ENCODE assay signal across 9 cellular contexts in genomic region chr16:31182391-31182790, GRCh38. TPM values are rescaled to one million over a fixed set of nuclear protein-coding genes. Genes with fewer than 3 reads are reported as not detected.
DNase-seq lines count a peak whose midpoint lies in the region; ATAC-seq and TF ChIP-seq lines count a peak whose summit lies in the region.
"Had no signal": no experiment of that assay in that cellular context is flagged by ENCODE, and none has a peak within 500 bp of the region (broad histone marks: within the 10 kb centered on the region; RNA-seq: fewer than 3 reads in every experiment).

No MANE protein-coding gene starts in this region.

- no peak overlapping the region for H3K27ac ChIP-seq in OCI-LY1 (ENCODE audit: low read depth, low read length, poor library complexity, severe bottlenecking)
- no peak overlapping the region for H3K27ac ChIP-seq in effector memory CD4-positive, alpha-beta T cell (ENCODE audit: insufficient read depth, low read length, poor library complexity, severe bottlenecking)
- H3K27ac ChIP-seq in osteoblast (ENCODE audit: low read depth, low read length), result peak overlapping the region; percentile 52

- H3K9me3 ChIP-seq in OCI-LY1 (ENCODE audit: low read length), result no peaks in the 10 kb centered on the region
- no peaks in the 10 kb centered on the region for H3K9me3 ChIP-seq in effector memory CD4-positive, alpha-beta T cell (ENCODE audit: control insufficient read depth, low read length)
- no peaks in the 10 kb centered on the region for H3K9me3 ChIP-seq in osteoblast (ENCODE audit: low read depth, low read length)

- H3K4me1 Mint-ChIP-seq in Calu3 (ENCODE audit: low read depth, unreplicated experiment), result peaks cover 53% of the 10 kb centered on the region

- BruUV-seq in Calu3 (replicated peaks; lab: Mats Ljungman, UMichigan), result no TSS peak

- H3K36me3 ChIP-seq in OCI-LY1 (ENCODE audit: insufficient read depth, low read length), result peaks cover 68% of the 10 kb centered on the region
- H3K36me3 ChIP-seq in effector memory CD4-positive, alpha-beta T cell (ENCODE audit: control insufficient read depth, insufficient read depth, low read length), result peaks cover 55% of the 10 kb centered on the region
- H3K36me3 ChIP-seq in osteoblast (ENCODE audit: insufficient read depth, low read length), result peaks cover 54% of the 10 kb centered on the region

- H3K4me1 ChIP-seq in OCI-LY1 (ENCODE audit: insufficient read depth, low read length, severe bottlenecking) (peaks cover 25% of the 10 kb centered on the region), osteoblast (ENCODE audit: insufficient read depth, low read length) (peaks cover 40% of the 10 kb centered on the region)
- H3K4me1 ChIP-seq in effector memory CD4-positive, alpha-beta T cell (ENCODE audit: control insufficient read depth, insufficient read depth, low read length, poor library complexity, severe bottlenecking), result peaks cover 50% of the 10 kb centered on the region

- H2AFZ ChIP-seq in OCI-LY1 (ENCODE audit: low read length), result no peak overlapping the region
- H2AFZ ChIP-seq in osteoblast (ENCODE audit: low read length), result no peak overlapping the region

- CTCF ChIA-PET in Calu3 (lab: Charles Lee), result no interaction called here

- peak overlapping the region; percentile 13 for H3K27ac Mint-ChIP-seq in Calu3 (ENCODE audit: unreplicated experiment)

- H4K20me1 ChIP-seq in OCI-LY1 (ENCODE audit: insufficient read depth, low read length), result peaks cover 7% of the 10 kb centered on the region; the same call in 1 of the 2 replicates
- peaks cover 55% of the 10 kb centered on the region for H4K20me1 ChIP-seq in osteoblast (ENCODE audit: insufficient read depth, low read length)

- H3K9me3 Mint-ChIP-seq in Calu3 (ENCODE audit: low read depth, unreplicated experiment), result no peaks in the 10 kb centered on the region

- DNase-seq in Calu3, result no peak
- no peak for DNase-seq in effector memory CD4-positive, alpha-beta T cell
- peak; percentile 90 for DNase-seq in osteoblast (ENCODE audit: insufficient read length, low spot score, missing footprints)
- no peak for DNase-seq in DMS 273 treated with DMSO at 0.1 percent for 48 hours (lab: John Stamatoyannopoulos, UW)
- no peak for DNase-seq in H4 (ENCODE audit: low spot score)

- H3K4me2 ChIP-seq in OCI-LY1 (ENCODE audit: low read length) (peak overlapping the region; percentile 94), osteoblast (ENCODE audit: insufficient read depth, low read length) (peak overlapping the region; percentile 97)

- peak overlapping the region; percentile 89; the same call in 1 of the 2 replicates for H3K9ac ChIP-seq in OCI-LY1 (ENCODE audit: low read length)

- ATAC-seq in HG02610 (IDR thresholded peaks at IDR 0.05; ENCODE audit: unreplicated experiment) (no peak), HG03457 (IDR thresholded peaks at IDR 0.05; ENCODE audit: unreplicated experiment) (no peak)

- no peaks in the 10 kb centered on the region for H3K9me2 ChIP-seq in OCI-LY1 (ENCODE audit: low read depth, low read length)

- intact Hi-C loops in Calu3 (cut with micrococcal nuclease; ENCODE audit: unreplicated experiment), result loop anchor here (10.0 kb wide), 1 partner anchor 202 kb away; no protein-coding TSS in a partner anchor

- peaks cover 84% of the 10 kb centered on the region for H3K36me3 Mint-ChIP-seq in Calu3 (ENCODE audit: insufficient read depth, unreplicated experiment)

- H3K79me2 ChIP-seq in OCI-LY1 (ENCODE audit: insufficient read depth, low read length) (peaks cover 48% of the 10 kb centered on the region), osteoblast (ENCODE audit: insufficient read depth, low read length) (peaks cover 81% of the 10 kb centered on the region)

- H3K4me3 ChIP-seq in OCI-LY1 (ENCODE audit: low read depth, low read length, poor library complexity, severe bottlenecking) (peak overlapping the region; percentile 75), osteoblast (ENCODE audit: insufficient read depth, low read length) (peak overlapping the region; percentile 99)
- peak overlapping the region; percentile 98 for H3K4me3 ChIP-seq in effector memory CD4-positive, alpha-beta T cell (ENCODE audit: insufficient read depth, low read depth, low read length, poor library complexity, severe bottlenecking)

- H3K27me3 ChIP-seq in OCI-LY1 (ENCODE audit: insufficient read depth, low read length), result no peaks in the 10 kb centered on the region
- H3K27me3 ChIP-seq in effector memory CD4-positive, alpha-beta T cell (replicated peaks; ENCODE audit: control insufficient read depth, insufficient read depth, low read length, poor library complexity, severe bottlenecking), result no peaks in the 10 kb centered on the region
- H3K27me3 ChIP-seq in osteoblast (ENCODE audit: insufficient read depth, low read length), result no peaks in the 10 kb centered on the region

- H3K4me3 Mint-ChIP-seq in Calu3 (ENCODE audit: low read depth, unreplicated experiment), result peak overlapping the region; percentile 82

- no peaks in the 10 kb centered on the region for H3F3A ChIP-seq in OCI-LY1 (ENCODE audit: insufficient read depth, low read length)

- H3K27me3 Mint-ChIP-seq in Calu3 (ENCODE audit: unreplicated experiment), result no peaks in the 10 kb centered on the region

- TF ChIP-seq CTCF in Calu3 (IDR thresholded peaks at IDR 0.05; ENCODE audit: unreplicated experiment) (no peak), OCI-LY1 (IDR thresholded peaks at IDR 0.05; ENCODE audit: low read length) (no peak), osteoblast (IDR thresholded peaks at IDR 0.05; ENCODE audit: extremely low read depth, low read depth, low read length) (no peak)

RNA-seq across cellular contexts. Expression of gene FUS, which starts 2.5 kb away (rescaled TPM):
- 550 and 629 TPM in 2 replicates for total RNA-seq in Calu3 (2022)
- 24.2 and 30.4 TPM in 2 replicates for total RNA-seq in osteoblast
- total RNA-seq in H4 (2014; rRNA removed; shearing (Covaris generic)), result 21.5 and 25.8 TPM in 2 replicates

RNA-seq across cellular contexts. Expression of gene PYCARD, which starts 20.2 kb away (rescaled TPM):
- 24.3 and 30.9 TPM in 2 replicates for total RNA-seq in Calu3 (2022)
- 53.9 and 61.5 TPM in 2 replicates for total RNA-seq in osteoblast
- total RNA-seq in H4 (2014; rRNA removed; shearing (Covaris generic)), result not detected in 2 replicates

RNA-seq across cellular contexts. Expression of gene TRIM72, which starts 31.5 kb away (rescaled TPM):
- total RNA-seq in Calu3 (2022), result not detected in 2 replicates
- total RNA-seq in osteoblast, result not detected in 2 replicates
- total RNA-seq in H4 (2014; rRNA removed; shearing (Covaris generic)), result not detected in 2 replicates

RNA-seq across cellular contexts. Expression of gene PRSS36, which starts 32.5 kb away (rescaled TPM):
- 1.6 TPM in 2 replicates for total RNA-seq in Calu3 (2022)
- total RNA-seq in osteoblast, result 0.29 TPM in 1 of 2 replicates, not detected in the other
- total RNA-seq in H4 (2014; rRNA removed; shearing (Covaris generic)), result 0.12 TPM in 1 of 2 replicates, not detected in the other

RNA-seq across cellular contexts. Expression of gene PYDC1, which starts 34.5 kb away (rescaled TPM):
- total RNA-seq in Calu3 (2022) (not detected in 2 replicates), osteoblast (not detected in 2 replicates)
- total RNA-seq in H4 (2014; rRNA removed; shearing (Covaris generic)), result not detected in 2 replicates
- total RNA-seq: lung had no signal

Comparison
In these comparisons a context has a peak if more than half of its experiments do, and no peak if none do; other contexts are left out.
1. RNA of gene FUS, which starts 2.5 kb away (total RNA-seq): 550 to 629 TPM in Calu3; 21.5 to 25.8 TPM in H4 and 24.2 to 30.4 TPM in osteoblast; every median in the first group is over 10 times any median in the second.
2. RNA of gene PYCARD, which starts 20.2 kb away (total RNA-seq): 53.9 to 61.5 TPM in osteoblast and 24.3 to 30.9 TPM in Calu3; not detected in H4; every median in the first group is over 10 times any median in the second.
3. Peak in every context shown above with its lines, with median percentiles within 50 percentile points of each other: H3K4me3 ChIP-seq.